ENCODE assay signal across 15 cellular contexts in the genomic region with DNA sequence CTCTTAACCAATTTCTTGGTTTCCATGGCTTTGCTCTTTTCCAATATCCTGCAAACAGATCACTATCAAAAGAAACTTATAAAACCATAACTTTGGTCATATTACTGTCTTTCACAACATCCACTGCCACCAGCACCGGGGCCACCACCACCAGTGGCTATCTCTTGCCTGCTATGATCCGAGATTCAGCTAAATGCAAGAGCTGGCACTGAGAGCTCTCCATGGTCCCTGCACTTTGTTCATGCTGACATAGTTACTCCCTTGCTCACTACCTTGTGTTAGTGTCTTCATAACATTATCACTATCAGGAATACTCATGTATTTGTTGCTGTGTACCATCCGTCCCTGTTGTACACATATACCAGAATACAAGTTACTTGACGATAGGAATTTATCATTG.
DNase-seq lines count a peak whose midpoint lies in the region; ATAC-seq and TF ChIP-seq lines count a peak whose summit lies in the region.
"Had no signal": no experiment of that assay in that cellular context is flagged by ENCODE, and none has a peak within 500 bp of the region (broad histone marks: within the 10 kb centered on the region; RNA-seq: fewer than 3 reads in every experiment).

No MANE protein-coding gene starts in this region.

- H4K91ac ChIP-seq in trophoblast cell (ENCODE audit: low read depth, low read length) = peak overlapping the region; percentile 55

- H3K9me3 Mint-ChIP-seq in activated T-cell treated with anti-CD3 and anti-CD28 coated beads, Interleukin-2, amount 50 U/mL, for 4 hours = no peaks in the 10 kb centered on the region
- H3K9me3 Mint-ChIP-seq: nephron progenitor cell had no signal

- no peak for ATAC-seq in activated T-cell treated with anti-CD3 and anti-CD28 coated beads, Interleukin-2, amount 50 U/mL, for 4 hours
- ATAC-seq in GM21737 (IDR thresholded peaks at IDR 0.05; ENCODE audit: unreplicated experiment) = no peak

- peaks cover 1% of the 10 kb centered on the region for H3K36me3 Mint-ChIP-seq in activated T-cell treated with anti-CD3 and anti-CD28 coated beads, Interleukin-2, amount 50 U/mL, for 4 hours (ENCODE audit: insufficient read depth)

- H3K4me1 ChIP-seq in trophoblast cell (ENCODE audit: control insufficient read depth in 1 of 2, insufficient read depth in 2 of 2, low read length in 2 of 2) (peaks cover 12 to 15% of the 10 kb centered on the region in 2 experiments), spleen (peaks cover 32 to 67% (median 46%) of the 10 kb centered on the region in 6 donors)

- no peak overlapping the region for H3K4me3 ChIP-seq in trophoblast cell (ENCODE audit: low read depth, low read length)
- H3K4me3 ChIP-seq in spleen = no peak overlapping the region
- H3K4me3 ChIP-seq: transverse colon had no signal

- H2BK5ac ChIP-seq in trophoblast cell (ENCODE audit: low read depth, low read length, poor library complexity) = no peak overlapping the region

- H3K27me3 ChIP-seq in trophoblast cell (ENCODE audit: insufficient read depth, low read length) (no peaks in the 10 kb centered on the region), spleen (replicated peaks in 1 of 7) (no peaks in the 10 kb centered on the region)
- H3K27me3 ChIP-seq: transverse colon had no signal

- H4K8ac ChIP-seq in trophoblast cell (ENCODE audit: low read depth, low read length) = no peak overlapping the region

- no peak overlapping the region for H2BK120ac ChIP-seq in trophoblast cell (ENCODE audit: insufficient read depth, low read length, poor library complexity)

- no peaks in the 10 kb centered on the region for H3K36me3 ChIP-seq in trophoblast cell (ENCODE audit: control insufficient read depth in 1 of 2, insufficient read depth in 2 of 2, low read length in 2 of 2)
- H3K36me3 ChIP-seq in spleen = no peaks in the 10 kb centered on the region
- H3K36me3 ChIP-seq: transverse colon had no signal

- no peak for DNase-seq in activated T-cell treated with anti-CD3 and anti-CD28 coated beads, Interleukin-2, amount 50 U/mL, for 4 hours
- no peak for DNase-seq in activated T-cell treated with anti-CD3 and anti-CD28 coated beads, Interleukin-2, amount 50 U/mL, for 1 hour
- peak; percentile 3 for DNase-seq in NCI-H226
- DNase-seq in astrocyte of the hippocampus (ENCODE audit: low read depth, low spot score) = peak; percentile 33
- no peak for DNase-seq in trophoblast cell
- DNase-seq in spleen = no peak
- no peak for DNase-seq in HK-2 (ENCODE audit: unreplicated experiment)
- DNase-seq: activated gamma-delta T cell; effector CD8-positive, alpha-beta T cell; NCI-H2081 treated with DMSO at 0.1 percent for 48 hours; NCI-H69; nephron progenitor cell; T-helper 9 cell; transverse colon had no signal

- no peak for TF ChIP-seq CTCF in spleen (IDR thresholded peaks at IDR 0.05 in 8 of 11, conservative IDR thresholded peaks at IDR 0.05 in 3 of 11)

- no peak overlapping the region for H3K14ac ChIP-seq in trophoblast cell (ENCODE audit: low read length)

- no CpG with 5 or more reads among the region's 4 CpGs for WGBS in trophoblast cell (ENCODE audit: extremely low coverage, insufficient coverage, insufficient read length)
- WGBS in spleen, 5 donors = 89 to 94% (median 91%) methylated on average over 4 of the region's 4 CpGs

- no peak overlapping the region for H3K4me2 ChIP-seq in trophoblast cell (ENCODE audit: low read length)

- H2AFZ ChIP-seq in trophoblast cell (ENCODE audit: insufficient read depth, low read length, poor library complexity) = no peak overlapping the region

- H3K9ac ChIP-seq in trophoblast cell (ENCODE audit: low read length) = no peak overlapping the region

- H3K4me1 Mint-ChIP-seq in activated T-cell treated with anti-CD3 and anti-CD28 coated beads, Interleukin-2, amount 50 U/mL, for 4 hours (ENCODE audit: low read depth) = peaks cover 95% of the 10 kb centered on the region

- no peak overlapping the region for H4K12ac ChIP-seq in trophoblast cell (ENCODE audit: low read depth, low read length)

- H3K9me3 ChIP-seq in trophoblast cell (ENCODE audit: insufficient read depth, low read depth, low read length) (no peaks in the 10 kb centered on the region), spleen (no peaks in the 10 kb centered on the region)
- H3K9me3 ChIP-seq: transverse colon had no signal

- H3K27ac ChIP-seq in trophoblast cell (ENCODE audit: low read depth, low read length) (no peak overlapping the region), spleen (peak overlapping the region in 1 of 8 donors; percentile 94)
- H3K27ac ChIP-seq: transverse colon had no signal

- peak overlapping the region; percentile 9 for H3K4me3 Mint-ChIP-seq in activated T-cell treated with anti-CD3 and anti-CD28 coated beads, Interleukin-2, amount 50 U/mL, for 4 hours
- H3K4me3 Mint-ChIP-seq: nephron progenitor cell had no signal

- no peak overlapping the region for H3K23ac ChIP-seq in trophoblast cell (ENCODE audit: low read length)

- H3K4ac ChIP-seq in trophoblast cell (ENCODE audit: low read depth, low read length) = no peak overlapping the region

- H3K79me2 ChIP-seq in trophoblast cell (ENCODE audit: control insufficient read depth, insufficient read depth, low read length, poor library complexity) = no peaks in the 10 kb centered on the region

- no peak overlapping the region for H2AK5ac ChIP-seq in trophoblast cell (ENCODE audit: low read length)

- no peak overlapping the region for H3K18ac ChIP-seq in trophoblast cell (ENCODE audit: low read length)

- peak overlapping the region; percentile 88 for H2BK12ac ChIP-seq in trophoblast cell (ENCODE audit: low read length)

- no peaks in the 10 kb centered on the region for H3K27me3 Mint-ChIP-seq in activated T-cell treated with anti-CD3 and anti-CD28 coated beads, Interleukin-2, amount 50 U/mL, for 4 hours (ENCODE audit: low read depth)

- TF ChIP-seq POLR2A in spleen (IDR thresholded peaks at IDR 0.05) = no peak

- intact Hi-C loops in spleen (cut with DNase I; ENCODE audit: low total_unique reads) = loop anchor here (5.0 kb wide), 1 partner anchor 344 kb away; no protein-coding TSS in a partner anchor

- H3K79me1 ChIP-seq in trophoblast cell (ENCODE audit: low read length) = peaks cover 27% of the 10 kb centered on the region

Comparison
In these comparisons a context has a peak if more than half of its experiments do, and no peak if none do; other contexts are left out.
1. DNase-seq: peak in NCI-H226 (single experiment) and astrocyte of the hippocampus (single experiment); none in activated T-cell treated with anti-CD3 and anti-CD28 coated beads, Interleukin-2, amount 50 U/mL, for 4 hours (single experiment), activated T-cell treated with anti-CD3 and anti-CD28 coated beads, Interleukin-2, amount 50 U/mL, for 1 hour (single experiment), trophoblast cell (0 of 2), spleen (single experiment) and HK-2 (single experiment).